8 cellular contexts compared by ENCODE assay signal in genomic region chrX:119605739-119606507, GRCh38. TPM values are rescaled to one million over a fixed set of nuclear protein-coding genes. Genes with fewer than 3 reads are reported as not detected.
A peak's percentile ranks its signal among the peaks of the same experiment; 100 is the strongest.
DNase-seq lines count a peak whose midpoint lies in the region; ATAC-seq and TF ChIP-seq lines count a peak whose summit lies in the region.

TSS of gene NKRF (minus strand) at chrX:119606424.

- ATAC-seq in GM19035 (IDR thresholded peaks at IDR 0.05; ENCODE audit: unreplicated experiment): peak; percentile 71
- peak; percentile 69 for ATAC-seq in HG03342 (IDR thresholded peaks at IDR 0.05; ENCODE audit: unreplicated experiment)

- CTCF ChIA-PET in activated CD4-positive, alpha-beta memory T cell treated with anti-CD3 and anti-CD28 coated beads, Interleukin-2, amount 10 ng/mL, durations not matched to agents 7 days and 5 days (lab: Charles Lee): interaction anchor here (0.7 to 3.6 kb wide), 7 partner anchors 73 to 149 kb away, joined by 3 to 17 read pairs (median 4); no protein-coding TSS in a partner anchor

- DNase-seq in AG09309 (ENCODE audit: low read depth) (no peak), NCI-H446 treated with DMSO at 0.1 percent for 48 hours (lab: John Stamatoyannopoulos, UW) (peak; percentile 85), medulla oblongata (ENCODE audit: extremely low spot score) (peak; percentile 95)
- DNase-seq in activated CD4-positive, alpha-beta memory T cell treated with anti-CD3 and anti-CD28 coated beads, Interleukin-2, amount 10 ng/mL, durations not matched to agents 7 days and 5 days: peak; percentile 92
- DNase-seq in stimulated activated CD8-positive, alpha-beta memory T cell treated with anti-CD3 and anti-CD28 coated beads, Interleukin-12 subunit alpha, Interleukin-12 subunit beta, amount 100 ng/mL, for 1 hour (ENCODE audit: low read depth): peak; percentile 82

- peaks cover 42% of the 10 kb centered on the region for H3K4me1 Mint-ChIP-seq in activated CD4-positive, alpha-beta memory T cell treated with anti-CD3 and anti-CD28 coated beads, Interleukin-2, amount 10 ng/mL, durations not matched to agents 7 days and 5 days

- no peak for TF ChIP-seq CTCF in AG09309 (IDR thresholded peaks at IDR 0.05; ENCODE audit: control insufficient read depth, insufficient read depth, low read depth, low read length, missing control alignments)

- peak within 1 kb of the TSS; percentile 89 for H3K27ac ChIP-seq in duodenal mucosa (ENCODE audit: low read depth, low read length)

- peak within 1 kb of the TSS; percentile 85 for H3K9ac ChIP-seq in duodenal mucosa (ENCODE audit: low read depth in 1 of 2, low read length in 2 of 2)

- H3K27me3 Mint-ChIP-seq in activated CD4-positive, alpha-beta memory T cell treated with anti-CD3 and anti-CD28 coated beads, Interleukin-2, amount 10 ng/mL, durations not matched to agents 7 days and 5 days: peaks cover 9% of the 10 kb centered on the region

- H3K4me3 ChIP-seq in AG09309 (ENCODE audit: control insufficient read depth, low read depth, low read length): peak within 1 kb of the TSS; percentile 62
- peak within 1 kb of the TSS; percentile 87 to 89 for H3K4me3 ChIP-seq in duodenal mucosa (ENCODE audit: low read depth in 1 of 2, low read length in 2 of 2)

- H3K36me3 ChIP-seq in duodenal mucosa (ENCODE audit: control insufficient read depth in 1 of 2, insufficient read depth in 2 of 2, low read length in 2 of 2): no peaks in the 10 kb centered on the region

- H3K27me3 ChIP-seq in duodenal mucosa (ENCODE audit: control insufficient read depth in 1 of 2, insufficient read depth in 2 of 2, low read length in 2 of 2): no peaks in the 10 kb centered on the region

- H3K9me3 Mint-ChIP-seq in activated CD4-positive, alpha-beta memory T cell treated with anti-CD3 and anti-CD28 coated beads, Interleukin-2, amount 10 ng/mL, durations not matched to agents 7 days and 5 days: no peaks in the 10 kb centered on the region

- H3K36me3 Mint-ChIP-seq in activated CD4-positive, alpha-beta memory T cell treated with anti-CD3 and anti-CD28 coated beads, Interleukin-2, amount 10 ng/mL, durations not matched to agents 7 days and 5 days (ENCODE audit: low read depth): peaks cover 10% of the 10 kb centered on the region

- peak within 1 kb of the TSS; percentile 90 for H3K27ac Mint-ChIP-seq in activated CD4-positive, alpha-beta memory T cell treated with anti-CD3 and anti-CD28 coated beads, Interleukin-2, amount 10 ng/mL, durations not matched to agents 7 days and 5 days

- H3K4me1 ChIP-seq in duodenal mucosa (ENCODE audit: control insufficient read depth in 1 of 2, insufficient read depth in 2 of 2, low read length in 2 of 2): peaks cover 0 to 4% of the 10 kb centered on the region in 2 donors

- H3K4me3 Mint-ChIP-seq in activated CD4-positive, alpha-beta memory T cell treated with anti-CD3 and anti-CD28 coated beads, Interleukin-2, amount 10 ng/mL, durations not matched to agents 7 days and 5 days: peak within 1 kb of the TSS; percentile 92

- no peaks in the 10 kb centered on the region for H3K9me3 ChIP-seq in duodenal mucosa (ENCODE audit: control insufficient read depth in 1 of 2, low read length in 2 of 2)

- POLR2A ChIA-PET in activated CD4-positive, alpha-beta memory T cell treated with anti-CD3 and anti-CD28 coated beads, Interleukin-2, amount 10 ng/mL, durations not matched to agents 7 days and 5 days (lab: Charles Lee): interaction anchor here (0.6 to 3.2 kb wide), 18 partner anchors 17 to 247 kb away, joined by 3 to 22 read pairs (median 5); partner anchors contain the start of genes RPL39, SEPTIN6, SLC25A5 and UPF3B

RNA-seq across cellular contexts. Expression of gene NKRF, which starts in this region (rescaled TPM):
- total RNA-seq in activated CD4-positive, alpha-beta memory T cell treated with anti-CD3 and anti-CD28 coated beads, Interleukin-2, amount 10 ng/mL, durations not matched to agents 7 days and 5 days: 10 to 100 TPM; 13.8 to 14.7 TPM
